1 cellular context compared by ENCODE assay signal in the genomic region with DNA sequence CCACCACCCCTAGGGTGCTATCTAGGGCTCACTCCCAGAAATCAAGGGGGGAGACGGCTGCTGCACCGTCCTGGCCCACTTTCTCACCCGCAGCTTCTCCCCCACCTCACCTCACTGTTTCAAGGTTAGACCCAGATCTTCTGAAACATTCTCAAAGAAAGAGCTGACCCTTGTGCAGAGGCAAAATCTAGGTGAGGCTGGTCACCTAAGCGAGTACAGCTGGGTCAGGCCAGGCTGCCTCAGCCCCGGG.
TF ChIP-seq lines count a peak whose summit lies in the region.

No MANE protein-coding gene starts in this region.

TF ChIP-seq in SK-N-SH treated with all-trans-retinoic acid at 6 μM for 48 hours, 23 proteins besides CTCF, POLR2A, EP300 and RAD21 (continued from another document):
- TF ChIP-seq, protein P1, sequence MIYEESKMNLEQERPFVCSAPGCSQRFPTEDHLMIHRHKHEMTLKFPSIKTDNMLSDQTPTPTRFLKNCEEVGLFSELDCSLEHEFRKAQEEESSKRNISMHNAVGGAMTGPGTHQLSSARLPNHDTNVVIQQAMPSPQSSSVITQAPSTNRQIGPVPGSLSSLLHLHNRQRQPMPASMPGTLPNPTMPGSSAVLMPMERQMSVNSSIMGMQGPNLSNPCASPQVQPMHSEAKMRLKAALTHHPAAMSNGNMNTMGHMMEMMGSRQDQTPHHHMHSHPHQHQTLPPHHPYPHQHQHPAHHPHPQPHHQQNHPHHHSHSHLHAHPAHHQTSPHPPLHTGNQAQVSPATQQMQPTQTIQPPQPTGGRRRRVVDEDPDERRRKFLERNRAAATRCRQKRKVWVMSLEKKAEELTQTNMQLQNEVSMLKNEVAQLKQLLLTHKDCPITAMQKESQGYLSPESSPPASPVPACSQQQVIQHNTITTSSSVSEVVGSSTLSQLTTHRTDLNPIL (CRISPR knock-in tag; IDR thresholded peaks at IDR 0.05; ENCODE audit: low read depth) = no peak
- TF ChIP-seq, protein P2, sequence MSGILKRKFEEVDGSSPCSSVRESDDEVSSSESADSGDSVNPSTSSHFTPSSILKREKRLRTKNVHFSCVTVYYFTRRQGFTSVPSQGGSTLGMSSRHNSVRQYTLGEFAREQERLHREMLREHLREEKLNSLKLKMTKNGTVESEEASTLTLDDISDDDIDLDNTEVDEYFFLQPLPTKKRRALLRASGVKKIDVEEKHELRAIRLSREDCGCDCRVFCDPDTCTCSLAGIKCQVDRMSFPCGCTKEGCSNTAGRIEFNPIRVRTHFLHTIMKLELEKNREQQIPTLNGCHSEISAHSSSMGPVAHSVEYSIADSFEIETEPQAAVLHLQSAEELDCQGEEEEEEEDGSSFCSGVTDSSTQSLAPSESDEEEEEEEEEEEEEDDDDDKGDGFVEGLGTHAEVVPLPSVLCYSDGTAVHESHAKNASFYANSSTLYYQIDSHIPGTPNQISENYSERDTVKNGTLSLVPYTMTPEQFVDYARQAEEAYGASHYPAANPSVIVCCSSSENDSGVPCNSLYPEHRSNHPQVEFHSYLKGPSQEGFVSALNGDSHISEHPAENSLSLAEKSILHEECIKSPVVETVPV (CRISPR knock-in tag; IDR thresholded peaks at IDR 0.05) = no peak
- no peak for TF ChIP-seq ZNF8 (CRISPR knock-in tag; IDR thresholded peaks at IDR 0.05)
- no peak for TF ChIP-seq ISL1 (CRISPR knock-in tag; IDR thresholded peaks at IDR 0.05)
- no peak for TF ChIP-seq OSR1 (CRISPR knock-in tag; IDR thresholded peaks at IDR 0.05)
- TF ChIP-seq CSDC2 (CRISPR knock-in tag; IDR thresholded peaks at IDR 0.05) = no peak
- TF ChIP-seq ZFP3 (CRISPR knock-in tag; IDR thresholded peaks at IDR 0.05) = no peak
- no peak for TF ChIP-seq ZC3H10 (CRISPR knock-in tag; IDR thresholded peaks at IDR 0.05)
- no peak for TF ChIP-seq TOX (CRISPR knock-in tag; IDR thresholded peaks at IDR 0.05; ENCODE audit: borderline replicate concordance)
- TF ChIP-seq SNAI2 (CRISPR knock-in tag; IDR thresholded peaks at IDR 0.05) = no peak
- no peak for TF ChIP-seq PPARA (CRISPR knock-in tag; IDR thresholded peaks at IDR 0.05; ENCODE audit: borderline replicate concordance)
- no peak for TF ChIP-seq ESRRG (CRISPR knock-in tag; IDR thresholded peaks at IDR 0.05)
- no peak for TF ChIP-seq ZNF565 (CRISPR knock-in tag; conservative IDR thresholded peaks at IDR 0.05; ENCODE audit: low read depth)
- no peak for TF ChIP-seq ARNTL (CRISPR knock-in tag; IDR thresholded peaks at IDR 0.05; ENCODE audit: borderline replicate concordance, low read depth)
- TF ChIP-seq GLIS3 (CRISPR knock-in tag; IDR thresholded peaks at IDR 0.05) = no peak
